ENCODE assay signal across 26 cellular contexts in the genomic region with DNA sequence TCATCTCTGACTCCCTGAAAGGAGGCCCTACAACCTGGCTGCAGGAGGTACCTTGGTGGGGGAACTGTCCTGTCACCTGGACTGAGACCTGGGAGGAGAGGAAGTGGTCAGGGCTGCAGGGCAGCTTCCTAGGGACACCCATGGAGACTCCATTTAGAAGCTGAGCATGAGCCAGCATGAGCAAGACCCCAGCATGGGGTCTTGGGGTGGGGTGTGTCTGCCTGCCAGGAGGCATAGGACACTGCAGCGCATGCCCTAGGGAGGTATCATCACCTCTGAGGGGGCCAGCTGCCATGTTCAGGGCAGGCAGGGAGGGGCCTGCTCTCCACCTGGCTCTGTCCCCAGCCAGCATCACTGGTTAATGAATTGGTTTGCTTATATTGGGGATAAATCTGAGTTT.
DNase-seq lines count a peak whose midpoint lies in the region; ATAC-seq, FAIRE-seq and TF ChIP-seq lines count a peak whose summit lies in the region.
"Had no signal": no experiment of that assay in that cellular context is flagged by ENCODE, and none has a peak within 500 bp of the region (broad histone marks: within the 10 kb centered on the region; RNA-seq: fewer than 3 reads in every experiment).

No MANE protein-coding gene starts in this region.

- H4K20me1 ChIP-seq in H1 (replicated peaks in 1 of 2; ENCODE audit: control insufficient read depth in 1 of 2, insufficient read depth in 2 of 2, low read length in 2 of 2) = no peaks in the 10 kb centered on the region
- H4K20me1 ChIP-seq: BLaER1 had no signal

- no peak overlapping the region for H3K23ac ChIP-seq in H1 (ENCODE audit: insufficient read length)

- no peaks in the 10 kb centered on the region for H3K9me3 ChIP-seq in HEK293 (ENCODE audit: control insufficient read depth, insufficient read depth, low read depth, low read length)
- H3K9me3 ChIP-seq in H1 (ENCODE audit: insufficient read depth in 2 of 2, low read depth in 1 of 2, low read length in 1 of 2) = no peaks in the 10 kb centered on the region
- H3K9me3 ChIP-seq: BE2C, BLaER1, Caco-2 had no signal

- no peaks in the 10 kb centered on the region for H3K27me3 Mint-ChIP-seq in type B pancreatic cell
- H3K27me3 Mint-ChIP-seq: CD4-positive, alpha-beta memory T cell had no signal

- peak overlapping the region; percentile 48; the same call in 1 of the 2 replicates for H4K8ac ChIP-seq in H1 (ENCODE audit: extremely low read depth, insufficient read depth, low read length)

- peak; percentile 54 for DNase-seq in COR-L47 (lab: John Stamatoyannopoulos, UW)
- DNase-seq in NCI-H146 treated with DMSO at 0.1 percent for 48 hours (lab: John Stamatoyannopoulos, UW; ENCODE audit: unreplicated experiment) = peak; percentile 69
- DNase-seq in H1 (ENCODE audit: low read depth in 1 of 2, low spot score in 2 of 2) = no peak
- DNase-seq in type B pancreatic cell (ENCODE audit: extremely low spot score, unreplicated experiment) = no peak
- DNase-seq in GDM1 (lab: John Stamatoyannopoulos, UW) = no peak
- no peak for DNase-seq in dorsolateral prefrontal cortex
- DNase-seq: 8988T; ACHN; BE2C; C1 segment of cervical spinal cord; Caco-2; Calu3; CD4-positive, CD25-positive, alpha-beta regulatory T cell; CD8-positive, alpha-beta memory T cell; DMS79 treated with DMSO at 0.1 percent for 48 hours had no signal

- no peak overlapping the region for H2BK120ac ChIP-seq in H1 (replicated peaks; ENCODE audit: low read depth, low read length)

- H3K79me2 ChIP-seq in H1 (ENCODE audit: control insufficient read depth in 1 of 2, insufficient read depth in 2 of 2, low read length in 2 of 2) = no peaks in the 10 kb centered on the region

- H3K4me3 Mint-ChIP-seq in type B pancreatic cell = no peak overlapping the region
- H3K4me3 Mint-ChIP-seq: CD14-positive monocyte; CD4-positive, alpha-beta memory T cell; CD4-positive, CD25-positive, alpha-beta regulatory T cell; CD8-positive, alpha-beta memory T cell had no signal

- TF ChIP-seq RAD21 in H1 (IDR thresholded peaks at IDR 0.05 in 1 of 2, conservative IDR thresholded peaks at IDR 0.05 in 1 of 2; ENCODE audit: low read depth in 2 of 2, low read length in 2 of 2) = no peak

- no peaks in the 10 kb centered on the region for H3K4me1 ChIP-seq in HEK293 (ENCODE audit: control insufficient read depth, insufficient read depth, low read length)
- no peaks in the 10 kb centered on the region; a peak in 1 of 7 replicates for H3K4me1 ChIP-seq in H1 (replicated peaks in 1 of 4; ENCODE audit: control insufficient read depth in 3 of 4, insufficient read depth in 4 of 4, low read length in 3 of 4)
- H3K4me1 ChIP-seq: BE2C, Caco-2 had no signal

- H4K5ac ChIP-seq in H1 (ENCODE audit: insufficient read length, low read depth, low read length) = no peak overlapping the region

- TF ChIP-seq POLR2A in H1 (IDR thresholded peaks at IDR 0.05; ENCODE audit: control extremely low read depth in 1 of 2, low read depth in 2 of 2, low read length in 2 of 2) = no peak

- no peak overlapping the region for H2BK5ac ChIP-seq in H1 (ENCODE audit: low read depth, low read length)

- no peak overlapping the region for H3K4ac ChIP-seq in H1 (replicated peaks; ENCODE audit: insufficient read length, low read depth, low read length)

- no peak for TF ChIP-seq CTCF in HEK293 (tag by site-specific recombination; IDR thresholded peaks at IDR 0.05)
- TF ChIP-seq CTCF in H1 (IDR thresholded peaks at IDR 0.05; ENCODE audit: control extremely low read depth in 1 of 3, insufficient read depth in 1 of 3, low read depth in 1 of 3, low read length in 3 of 3) = no peak
- no peak for TF ChIP-seq CTCF in type B pancreatic cell (conservative IDR thresholded peaks at IDR 0.05)
- no peak for TF ChIP-seq CTCF in dorsolateral prefrontal cortex (IDR thresholded peaks at IDR 0.05 in 54 of 56, conservative IDR thresholded peaks at IDR 0.05 in 2 of 56; ENCODE audit: low read depth in 1 of 56, partially characterized antibody in 56 of 56)

- WGBS in H1 (ENCODE audit: extremely low coverage in 1 of 2, insufficient coverage in 1 of 2, insufficient read length in 1 of 2, insufficient replicate concordance in 2 of 2, low coverage in 1 of 2, low lambda C conversion rate in 2 of 2, missing lambda C conversion rate in 1 of 2), 2 experiments = 86% methylated on average over 1 of the region's 1 CpG; no CpG with 5 or more reads in 1 of the 2 experiments

- H3K14ac ChIP-seq in H1 (ENCODE audit: insufficient read length) = no peak overlapping the region

- no peak overlapping the region for H3K27ac Mint-ChIP-seq in type B pancreatic cell
- H3K27ac Mint-ChIP-seq: CD4-positive, alpha-beta memory T cell; CD4-positive, CD25-positive, alpha-beta regulatory T cell; CD8-positive, alpha-beta memory T cell had no signal

- H2AFZ ChIP-seq in H1 (ENCODE audit: low read length) = no peak overlapping the region

- no peak overlapping the region for H3K56ac ChIP-seq in H1 (replicated peaks; ENCODE audit: insufficient read length, low read depth, low read length)

- no peak for FAIRE-seq in H1 (lab: Jason Lieb, UNC)
- FAIRE-seq: A204.1, D721Med, G401.6, GM12878, GM12892, GM18507 had no signal

- no peaks in the 10 kb centered on the region for H3K9me3 Mint-ChIP-seq in type B pancreatic cell
- H3K9me3 Mint-ChIP-seq: CD4-positive, alpha-beta memory T cell; CD4-positive, CD25-positive, alpha-beta regulatory T cell; CD8-positive, alpha-beta memory T cell had no signal

- no peak overlapping the region for H2BK12ac ChIP-seq in H1 (ENCODE audit: low read depth, low read length)

- no peak overlapping the region for H2AK5ac ChIP-seq in H1 (ENCODE audit: low read depth, low read length)

- H3K36me3 ChIP-seq in HEK293 (ENCODE audit: control insufficient read depth in 2 of 2, insufficient read depth in 1 of 2, low read length in 2 of 2) (no peaks in the 10 kb centered on the region), H1 (ENCODE audit: control insufficient read depth in 2 of 4, insufficient read depth in 4 of 4, low read length in 3 of 4) (no peaks in the 10 kb centered on the region)
- H3K36me3 ChIP-seq: BE2C, BLaER1 had no signal

- TF ChIP-seq EP300 in H1 (IDR thresholded peaks at IDR 0.05; ENCODE audit: borderline replicate concordance in 1 of 2, low read depth in 2 of 2, low read length in 2 of 2) = no peak

- intact Hi-C loops in dorsolateral prefrontal cortex (cut with DNase I) = no loop called here

- CTCF ChIA-PET in HEK293 (lab: Yijun Ruan, JAX) = interaction anchor here (0.6 to 1.4 kb wide), 2 partner anchors 22 to 488 kb away, joined by 3 read pairs; no protein-coding TSS in a partner anchor
- CTCF ChIA-PET in H1 (lab: Charles Lee; ENCODE audit: partially characterized antibody) = interaction anchor here (0.8 to 2.6 kb wide), 2 partner anchors 19 to 374 kb away, joined by 3 to 10 read pairs; no protein-coding TSS in a partner anchor

- no peak for ATAC-seq in HG02759 (IDR thresholded peaks at IDR 0.05; ENCODE audit: unreplicated experiment)
- ATAC-seq: GM12878 had no signal

- H4K91ac ChIP-seq in H1 (replicated peaks; ENCODE audit: insufficient read length, low read length) = no peak overlapping the region

- no peaks in the 10 kb centered on the region for H3K79me1 ChIP-seq in H1 (ENCODE audit: low read depth, low read length)

- no peaks in the 10 kb centered on the region for H3K36me3 Mint-ChIP-seq in type B pancreatic cell
- H3K36me3 Mint-ChIP-seq: CD14-positive monocyte; CD4-positive, alpha-beta memory T cell; CD4-positive, CD25-positive, alpha-beta regulatory T cell; CD8-positive, alpha-beta memory T cell had no signal

- POLR2A ChIA-PET in HEK293 (lab: Yijun Ruan, JAX) (no interaction called here), H1 (lab: Charles Lee; ENCODE audit: partially characterized antibody) (no interaction called here)

- no peak overlapping the region for H3K4me3 ChIP-seq in HEK293 (ENCODE audit: low read depth, low read length)
- H3K4me3 ChIP-seq in H1 (ENCODE audit: extremely low read depth in 1 of 4, insufficient read depth in 2 of 4, low read depth in 3 of 4, low read length in 4 of 4) = no peak overlapping the region
- no peak overlapping the region for H3K4me3 ChIP-seq in dorsolateral prefrontal cortex
- H3K4me3 ChIP-seq: BLaER1, GM12878 had no signal

- peaks cover 5% of the 10 kb centered on the region for H3K4me1 Mint-ChIP-seq in type B pancreatic cell (ENCODE audit: unreplicated experiment)
- H3K4me1 Mint-ChIP-seq: CD14-positive monocyte; CD4-positive, alpha-beta memory T cell; CD4-positive, CD25-positive, alpha-beta regulatory T cell; CD8-positive, alpha-beta memory T cell had no signal

- no peak overlapping the region for H2BK20ac ChIP-seq in H1 (ENCODE audit: low read length)

- H3K9ac ChIP-seq in H1 (replicated peaks in 1 of 4; ENCODE audit: extremely low read depth in 1 of 4, low read depth in 3 of 4, low read length in 3 of 4) = no peak overlapping the region
- H3K9ac ChIP-seq: BLaER1 had no signal

- no peaks in the 10 kb centered on the region for H3K27me3 ChIP-seq in H1 (replicated peaks in 1 of 4; ENCODE audit: control insufficient read depth in 3 of 4, extremely low read depth in 1 of 4, insufficient read depth in 3 of 4, low read length in 3 of 4)
- H3K27me3 ChIP-seq in dorsolateral prefrontal cortex = no peaks in the 10 kb centered on the region
- H3K27me3 ChIP-seq: BE2C, BLaER1 had no signal

- no peak overlapping the region for H2BK15ac ChIP-seq in H1 (ENCODE audit: low read length)

- H3K23me2 ChIP-seq in H1 (ENCODE audit: low read depth, low read length) = peaks cover 2% of the 10 kb centered on the region; the same call in 1 of the 2 replicates

- H3K4me2 ChIP-seq in H1 (ENCODE audit: insufficient read depth in 1 of 2, low read depth in 2 of 2, low read length in 2 of 2) = no peak overlapping the region
- H3K4me2 ChIP-seq: BLaER1 had no signal

- no peak overlapping the region for H3K18ac ChIP-seq in H1 (ENCODE audit: extremely low read depth, low read length)

- no peak overlapping the region for H3K27ac ChIP-seq in HEK293 (ENCODE audit: extremely low read depth, low read depth, low read length)
- H3K27ac ChIP-seq in H1 (ENCODE audit: low read depth, low read length) = no peak overlapping the region
- H3K27ac ChIP-seq in dorsolateral prefrontal cortex = no peak overlapping the region
- H3K27ac ChIP-seq: BLaER1 had no signal

TF ChIP-seq in H1, 55 proteins besides CTCF, POLR2A, EP300 and RAD21 (continues in another document):
- TF ChIP-seq RFX5 (IDR thresholded peaks at IDR 0.05; ENCODE audit: borderline replicate concordance, low read depth, low read length) (no peak), CBX8 (IDR thresholded peaks at IDR 0.05; ENCODE audit: borderline replicate concordance, low read depth, low read length) (no peak), MAFK (IDR thresholded peaks at IDR 0.05; ENCODE audit: low read depth, low read length) (no peak), TEAD4 (IDR thresholded peaks at IDR 0.05; ENCODE audit: low read depth, low read length) (no peak), SRF (IDR thresholded peaks at IDR 0.05; ENCODE audit: low read depth, low read length) (no peak), SP1 (IDR thresholded peaks at IDR 0.05; ENCODE audit: low read depth, low read length) (no peak), EZH2 (IDR thresholded peaks at IDR 0.05; ENCODE audit: low read depth, low read length, severe bottlenecking) (no peak), TAF1 (IDR thresholded peaks at IDR 0.05; ENCODE audit: low read depth, low read length) (no peak), YY1 (IDR thresholded peaks at IDR 0.05; ENCODE audit: low read depth, low read length) (no peak), BACH1 (IDR thresholded peaks at IDR 0.05; ENCODE audit: low read length) (no peak)

Comparison
In these comparisons a context has a peak if more than half of its experiments do, and no peak if none do; other contexts are left out.
1. DNase-seq: peak in COR-L47 (single experiment) and NCI-H146 treated with DMSO at 0.1 percent for 48 hours (single experiment); none in H1 (0 of 2), type B pancreatic cell (single experiment), GDM1 (single experiment) and dorsolateral prefrontal cortex (0 of 10).